In genomic region chr11:69204246-69205124, GRCh38 we compare ENCODE assay signal across 1 cellular context.
TF ChIP-seq lines count a peak whose summit lies in the region.

No MANE protein-coding gene starts in this region.

TF ChIP-seq in IMR-90, 13 proteins besides CTCF, POLR2A, EP300 and RAD21:
- TF ChIP-seq FOS (IDR thresholded peaks at IDR 0.05; ENCODE audit: low read depth, low read length), result no peak
- no peak for TF ChIP-seq BHLHE40 (IDR thresholded peaks at IDR 0.05; ENCODE audit: low read depth, low read length)
- TF ChIP-seq RFX5 (IDR thresholded peaks at IDR 0.05; ENCODE audit: low read depth, low read length), result no peak
- TF ChIP-seq MXI1 (IDR thresholded peaks at IDR 0.05; ENCODE audit: borderline replicate concordance, low read depth, low read length), result no peak
- TF ChIP-seq MAZ (IDR thresholded peaks at IDR 0.05; ENCODE audit: borderline replicate concordance, low read depth, low read length), result no peak
- TF ChIP-seq SMC3 (IDR thresholded peaks at IDR 0.05; ENCODE audit: low read depth, low read length), result no peak
- no peak for TF ChIP-seq MAFK (IDR thresholded peaks at IDR 0.05; ENCODE audit: low read depth, low read length)
TF ChIP-seq in IMR-90: peak in this region for 0.
